Comparison of ENCODE assay signal across 8 cellular contexts in genomic region chr12:31732926-31733548, GRCh38. TPM values are rescaled to one million over a fixed set of nuclear protein-coding genes. Genes with fewer than 3 reads are reported as not detected.
DNase-seq lines count a peak whose midpoint lies in the region; ATAC-seq and TF ChIP-seq lines count a peak whose summit lies in the region.

No MANE protein-coding gene starts in this region.

- H3K27ac ChIP-seq in heart right ventricle, result peak overlapping the region; percentile 77 to 97 (median 86)
- peak overlapping the region in 53 of 59 donors; percentile 8 to 97 (median 83) for H3K27ac ChIP-seq in dorsolateral prefrontal cortex
- peak overlapping the region; percentile 79 for H3K27ac ChIP-seq in osteoblast (ENCODE audit: low read depth, low read length)

- peaks cover 0 to 30% (median 12%) of the 10 kb centered on the region in 11 donors for H3K9me3 ChIP-seq in heart right ventricle
- H3K9me3 ChIP-seq in osteoblast (ENCODE audit: low read depth, low read length), result no peaks in the 10 kb centered on the region

- no peak overlapping the region for H2AFZ ChIP-seq in osteoblast (ENCODE audit: low read length)

- DNase-seq in heart right ventricle (no peak), Right ventricle myocardium superior (no peak), dorsolateral prefrontal cortex (no peak), osteoblast (ENCODE audit: insufficient read length, low spot score, missing footprints) (peak; percentile 19)
- peak; percentile 38 for DNase-seq in T-helper 2 cell treated with Interferon-gamma antibody and Interleukin-4, amounts not matched to agents 5 μg/mL and 100 μg/mL, for 36 hours (ENCODE audit: low spot score)

- intact Hi-C loops in heart right ventricle (cut with DNase I), result no loop called here
- intact Hi-C loops in Right ventricle myocardium superior (cut with DNase I), result no loop called here
- intact Hi-C loops in dorsolateral prefrontal cortex (cut with DNase I), result no loop called here

- ATAC-seq in heart right ventricle (no peak), Right ventricle myocardium superior (ENCODE audit: poor library complexity) (no peak), GM21447 (IDR thresholded peaks at IDR 0.05; ENCODE audit: unreplicated experiment) (no peak), HG03442 (IDR thresholded peaks at IDR 0.05; ENCODE audit: unreplicated experiment) (no peak), HG03139 (IDR thresholded peaks at IDR 0.05; ENCODE audit: unreplicated experiment) (no peak)

- H3K4me2 ChIP-seq in osteoblast (ENCODE audit: insufficient read depth, low read length), result peak overlapping the region; percentile 39

- peaks cover 3% of the 10 kb centered on the region for H3K79me2 ChIP-seq in osteoblast (ENCODE audit: insufficient read depth, low read length)

- peaks cover 23% of the 10 kb centered on the region for H3K9me3 Mint-ChIP-seq in T-helper 2 cell treated with Interferon-gamma antibody and Interleukin-4, amounts not matched to agents 5 μg/mL and 100 μg/mL, for 36 hours

- H3K4me3 ChIP-seq in heart right ventricle (no peak overlapping the region), dorsolateral prefrontal cortex (no peak overlapping the region), osteoblast (ENCODE audit: insufficient read depth, low read length) (no peak overlapping the region)

- H3K27me3 ChIP-seq in heart right ventricle (no peaks in the 10 kb centered on the region), dorsolateral prefrontal cortex (no peaks in the 10 kb centered on the region), osteoblast (ENCODE audit: insufficient read depth, low read length) (no peaks in the 10 kb centered on the region)

- H3K4me3 Mint-ChIP-seq in T-helper 2 cell treated with Interferon-gamma antibody and Interleukin-4, amounts not matched to agents 5 μg/mL and 100 μg/mL, for 36 hours, result no peak overlapping the region

- H3K4me1 ChIP-seq in heart right ventricle (peaks cover 0 to 74% (median 35%) of the 10 kb centered on the region in 9 donors), osteoblast (ENCODE audit: insufficient read depth, low read length) (peaks cover 46% of the 10 kb centered on the region)

- peaks cover 20% of the 10 kb centered on the region for H3K36me3 Mint-ChIP-seq in T-helper 2 cell treated with Interferon-gamma antibody and Interleukin-4, amounts not matched to agents 5 μg/mL and 100 μg/mL, for 36 hours (ENCODE audit: low read depth)

- H3K27me3 Mint-ChIP-seq in T-helper 2 cell treated with Interferon-gamma antibody and Interleukin-4, amounts not matched to agents 5 μg/mL and 100 μg/mL, for 36 hours (ENCODE audit: low read depth), result no peaks in the 10 kb centered on the region

- peaks cover 44% of the 10 kb centered on the region for H3K4me1 Mint-ChIP-seq in T-helper 2 cell treated with Interferon-gamma antibody and Interleukin-4, amounts not matched to agents 5 μg/mL and 100 μg/mL, for 36 hours (ENCODE audit: low read depth)

- no peaks in the 10 kb centered on the region for H4K20me1 ChIP-seq in osteoblast (ENCODE audit: insufficient read depth, low read length)

- H3K36me3 ChIP-seq in heart right ventricle (no peaks in the 10 kb centered on the region), osteoblast (ENCODE audit: insufficient read depth, low read length) (no peaks in the 10 kb centered on the region)

- TF ChIP-seq CTCF in heart right ventricle (IDR thresholded peaks at IDR 0.05) (no peak), dorsolateral prefrontal cortex (IDR thresholded peaks at IDR 0.05 in 54 of 56, conservative IDR thresholded peaks at IDR 0.05 in 2 of 56; ENCODE audit: low read depth in 1 of 56, partially characterized antibody in 56 of 56) (no peak), osteoblast (IDR thresholded peaks at IDR 0.05; ENCODE audit: extremely low read depth, low read depth, low read length) (no peak)

- 93 to 96% methylated on average over 5 of the region's 5 CpGs for WGBS in heart right ventricle, 2 donors

- H3K27ac Mint-ChIP-seq in T-helper 2 cell treated with Interferon-gamma antibody and Interleukin-4, amounts not matched to agents 5 μg/mL and 100 μg/mL, for 36 hours, result peak overlapping the region; percentile 66

RNA-seq across cellular contexts. Expression of gene AMN1, which starts 4.2 kb away (rescaled TPM):
- total RNA-seq in heart right ventricle (10 to 100 TPM; 12.7 to 24.9 (median 14.6) TPM), Right ventricle myocardium superior (9.7 TPM), dorsolateral prefrontal cortex (10 to 100 TPM; 29.1 to 65.1 (median 46.0) TPM), osteoblast (5.4 and 5.6 TPM in 2 replicates)
- polyA plus RNA-seq in heart right ventricle, result 10 to 100 TPM; 11.3 to 12.1 TPM

Comparison
In these comparisons a context has a peak if more than half of its experiments do, and no peak if none do; other contexts are left out.
1. DNase-seq: peak in T-helper 2 cell treated with Interferon-gamma antibody and Interleukin-4, amounts not matched to agents 5 μg/mL and 100 μg/mL, for 36 hours (single experiment) and osteoblast (single experiment); none in heart right ventricle (0 of 2), Right ventricle myocardium superior (single experiment) and dorsolateral prefrontal cortex (0 of 10).
2. Peak in every context shown above with its lines, with median percentiles within 50 percentile points of each other: H3K27ac ChIP-seq.